Comparison of ENCODE assay signal across 17 cellular contexts in genomic region chr7:56483861-56484550, GRCh38.
DNase-seq lines count a peak whose midpoint lies in the region; ATAC-seq and TF ChIP-seq lines count a peak whose summit lies in the region.
"Had no signal": no experiment of that assay in that cellular context is flagged by ENCODE, and none has a peak within 500 bp of the region (broad histone marks: within the 10 kb centered on the region; RNA-seq: fewer than 3 reads in every experiment).

No MANE protein-coding gene starts in this region.

- H3K4me1 ChIP-seq in SK-N-SH (ENCODE audit: control insufficient read depth in 1 of 2, insufficient read depth in 2 of 2, low read depth in 1 of 2, low read length in 1 of 2), result no peaks in the 10 kb centered on the region
- H3K4me1 ChIP-seq in aorta (ENCODE audit: control insufficient read depth in 1 of 2, insufficient read depth in 2 of 2, low read length in 2 of 2), result no peaks in the 10 kb centered on the region
- H3K4me1 ChIP-seq: HAP-1 had no signal

- DNase-seq in SK-N-SH, result peak; percentile 21
- DNase-seq in osteocyte (ENCODE audit: extremely low spot score, unreplicated experiment), result peak; percentile 77
- DNase-seq in aorta, result no peak
- DNase-seq: C1 segment of cervical spinal cord; Calu3; CD4-positive, alpha-beta memory T cell; COR-L47; DMS53; DMS79 treated with DMSO at 0.1 percent for 48 hours; GF-D8; GOT3; HFFc6 had no signal

- no peak overlapping the region for H2AFZ ChIP-seq in SK-N-SH (ENCODE audit: low read depth)

- TF ChIP-seq RAD21 in SK-N-SH (IDR thresholded peaks at IDR 0.05; ENCODE audit: low read length), result no peak

- WGBS in SK-N-SH (ENCODE audit: low lambda C conversion rate), result 19% methylated on average over 30 of the region's 40 CpGs
- WGBS in aorta, 2 donors, result 54 to 57% methylated on average over 39 to 40 of the region's 40 CpGs

- H3K9me3 Mint-ChIP-seq in osteocyte (ENCODE audit: unreplicated experiment), result peaks cover 32% of the 10 kb centered on the region

- no peak overlapping the region for H3K27ac Mint-ChIP-seq in osteocyte (ENCODE audit: unreplicated experiment)
- H3K27ac Mint-ChIP-seq: CD4-positive, alpha-beta memory T cell; HFFc6 had no signal

- H3K9ac ChIP-seq in SK-N-SH, result no peak overlapping the region

- no peak for TF ChIP-seq EP300 in SK-N-SH (IDR thresholded peaks at IDR 0.05; ENCODE audit: borderline replicate concordance in 1 of 2, low read depth in 1 of 2, low read length in 1 of 2)

- no peak overlapping the region for H3K27ac ChIP-seq in SK-N-SH (ENCODE audit: low read depth in 2 of 2, low read length in 1 of 2)
- peak overlapping the region; percentile 22; the same call in 1 of the 2 replicates for H3K27ac ChIP-seq in 22Rv1
- no peak overlapping the region for H3K27ac ChIP-seq in aorta (ENCODE audit: low read depth in 1 of 2, low read length in 2 of 2)

- no peaks in the 10 kb centered on the region for H3K36me3 ChIP-seq in SK-N-SH (replicated peaks in 1 of 2; ENCODE audit: control insufficient read depth in 1 of 2, insufficient read depth in 2 of 2, low read length in 1 of 2)
- no peaks in the 10 kb centered on the region for H3K36me3 ChIP-seq in aorta (ENCODE audit: control insufficient read depth in 1 of 2, insufficient read depth in 2 of 2, low read length in 1 of 2)
- H3K36me3 ChIP-seq: HAP-1 had no signal

- H3K4me3 Mint-ChIP-seq in osteocyte (ENCODE audit: unreplicated experiment), result no peak overlapping the region
- H3K4me3 Mint-ChIP-seq: CD4-positive, alpha-beta memory T cell; HFFc6 had no signal

- H3K4me2 ChIP-seq in SK-N-SH, result no peak overlapping the region

- H3K27me3 ChIP-seq in SK-N-SH (ENCODE audit: insufficient read depth), result no peaks in the 10 kb centered on the region
- no peaks in the 10 kb centered on the region for H3K27me3 ChIP-seq in aorta (ENCODE audit: control insufficient read depth in 1 of 2, insufficient read depth in 2 of 2, low read length in 1 of 2)

- peaks cover 9% of the 10 kb centered on the region; the same call in 1 of the 2 replicates for H3K9me3 ChIP-seq in SK-N-SH
- peaks cover 19% of the 10 kb centered on the region for H3K9me3 ChIP-seq in aorta (ENCODE audit: control insufficient read depth, low read length)
- H3K9me3 ChIP-seq: HAP-1 had no signal

- POLR2A ChIA-PET in SK-N-SH (lab: Yijun Ruan, JAX), result no interaction called here

- ATAC-seq in SK-N-SH treated with all-trans-retinoic acid at 6 μM for 48 hours (no peak), aorta (ENCODE audit: low FRiP score) (peak; percentile 36), HG03520 (IDR thresholded peaks at IDR 0.05; ENCODE audit: unreplicated experiment) (no peak), GM18909 (IDR thresholded peaks at IDR 0.05; ENCODE audit: poor library complexity, unreplicated experiment) (no peak)

- intact Hi-C loops in aorta (cut with DNase I), result no loop called here

- no peaks in the 10 kb centered on the region for H3K4me1 Mint-ChIP-seq in osteocyte (ENCODE audit: unreplicated experiment)
- H3K4me1 Mint-ChIP-seq: CD4-positive, alpha-beta memory T cell had no signal

- H3K27me3 Mint-ChIP-seq in osteocyte (ENCODE audit: unreplicated experiment), result no peaks in the 10 kb centered on the region
- H3K27me3 Mint-ChIP-seq: CD4-positive, alpha-beta memory T cell had no signal

- no peaks in the 10 kb centered on the region for H3K79me2 ChIP-seq in SK-N-SH (ENCODE audit: insufficient read depth)

- H3K4me3 ChIP-seq in SK-N-SH (ENCODE audit: low read depth in 2 of 2, low read length in 1 of 2) (peak overlapping the region in 1 of 2 experiments; percentile 3; a peak in 1 of 4 replicates), aorta (ENCODE audit: low read length in 2 of 2) (no peak overlapping the region)
- H3K4me3 ChIP-seq: HAP-1 had no signal

- H3F3A ChIP-seq in SK-N-SH (replicated peaks; ENCODE audit: insufficient read depth), result no peaks in the 10 kb centered on the region

- H4K20me1 ChIP-seq in SK-N-SH (ENCODE audit: insufficient read depth), result no peaks in the 10 kb centered on the region

- H3K9me2 ChIP-seq in SK-N-SH, result no peaks in the 10 kb centered on the region

- peaks cover 2% of the 10 kb centered on the region for H3K36me3 Mint-ChIP-seq in osteocyte (ENCODE audit: unreplicated experiment)

- CTCF ChIA-PET in SK-N-SH (lab: Yijun Ruan, JAX), result no interaction called here

- TF ChIP-seq CTCF in SK-N-SH (IDR thresholded peaks at IDR 0.05) (no peak), 22Rv1 (IDR thresholded peaks at IDR 0.05) (0 out of 2 replicates have a peak, but pooled peaks have one; percentile 4), osteocyte (IDR thresholded peaks at IDR 0.05) (no peak)

TF ChIP-seq in SK-N-SH, 30 proteins besides CTCF, POLR2A, EP300 and RAD21 (continues in another document):
- TF ChIP-seq JUND (IDR thresholded peaks at IDR 0.05) (no peak), CHD2 (IDR thresholded peaks at IDR 0.05; ENCODE audit: low read length, partially characterized antibody) (no peak), TCF12 (IDR thresholded peaks at IDR 0.05) (no peak), FOXM1 (IDR thresholded peaks at IDR 0.05; ENCODE audit: low read depth) (no peak), PBX3 (IDR thresholded peaks at IDR 0.05) (no peak), ELF1 (IDR thresholded peaks at IDR 0.05) (no peak)

TF ChIP-seq in SK-N-SH treated with all-trans-retinoic acid at 6 μM for 48 hours, 23 proteins besides CTCF, POLR2A, EP300 and RAD21 (continues in another document):
- no peak for TF ChIP-seq ZNF565 (CRISPR knock-in tag; conservative IDR thresholded peaks at IDR 0.05; ENCODE audit: low read depth)
- TF ChIP-seq POU6F1 (CRISPR knock-in tag; IDR thresholded peaks at IDR 0.05; ENCODE audit: borderline replicate concordance, low read depth), result no peak
- no peak for TF ChIP-seq ZC3H10 (CRISPR knock-in tag; IDR thresholded peaks at IDR 0.05)
- TF ChIP-seq PPARA (CRISPR knock-in tag; IDR thresholded peaks at IDR 0.05; ENCODE audit: borderline replicate concordance), result no peak
- TF ChIP-seq CSRNP3 (CRISPR knock-in tag; IDR thresholded peaks at IDR 0.05), result no peak
- TF ChIP-seq, protein P1, sequence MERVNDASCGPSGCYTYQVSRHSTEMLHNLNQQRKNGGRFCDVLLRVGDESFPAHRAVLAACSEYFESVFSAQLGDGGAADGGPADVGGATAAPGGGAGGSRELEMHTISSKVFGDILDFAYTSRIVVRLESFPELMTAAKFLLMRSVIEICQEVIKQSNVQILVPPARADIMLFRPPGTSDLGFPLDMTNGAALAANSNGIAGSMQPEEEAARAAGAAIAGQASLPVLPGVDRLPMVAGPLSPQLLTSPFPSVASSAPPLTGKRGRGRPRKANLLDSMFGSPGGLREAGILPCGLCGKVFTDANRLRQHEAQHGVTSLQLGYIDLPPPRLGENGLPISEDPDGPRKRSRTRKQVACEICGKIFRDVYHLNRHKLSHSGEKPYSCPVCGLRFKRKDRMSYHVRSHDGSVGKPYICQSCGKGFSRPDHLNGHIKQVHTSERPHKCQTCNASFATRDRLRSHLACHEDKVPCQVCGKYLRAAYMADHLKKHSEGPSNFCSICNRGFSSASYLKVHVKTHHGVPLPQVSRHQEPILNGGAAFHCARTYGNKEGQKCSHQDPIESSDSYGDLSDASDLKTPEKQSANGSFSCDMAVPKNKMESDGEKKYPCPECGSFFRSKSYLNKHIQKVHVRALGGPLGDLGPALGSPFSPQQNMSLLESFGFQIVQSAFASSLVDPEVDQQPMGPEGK (CRISPR knock-in tag; IDR thresholded peaks at IDR 0.05; ENCODE audit: borderline replicate concordance), result no peak
- no peak for TF ChIP-seq ZFP3 (CRISPR knock-in tag; IDR thresholded peaks at IDR 0.05)
- no peak for TF ChIP-seq CSDC2 (CRISPR knock-in tag; IDR thresholded peaks at IDR 0.05)
- TF ChIP-seq BACH2 (CRISPR knock-in tag; IDR thresholded peaks at IDR 0.05; ENCODE audit: borderline replicate concordance), result no peak
- no peak for TF ChIP-seq GLIS3 (CRISPR knock-in tag; IDR thresholded peaks at IDR 0.05)
- TF ChIP-seq ZNF8 (CRISPR knock-in tag; IDR thresholded peaks at IDR 0.05), result no peak
- no peak for TF ChIP-seq TOX (CRISPR knock-in tag; IDR thresholded peaks at IDR 0.05; ENCODE audit: borderline replicate concordance)

Comparison
In these comparisons a context has a peak if more than half of its experiments do, and no peak if none do; other contexts are left out.
1. DNase-seq: peak in SK-N-SH (single experiment) and osteocyte (single experiment); none in aorta (0 of 2).